25 cellular contexts compared by ENCODE assay signal in genomic region chr3:133361011-133361410, GRCh38. TPM values are rescaled to one million over a fixed set of nuclear protein-coding genes. Genes with fewer than 3 reads are reported as not detected.
A peak's percentile ranks its signal among the peaks of the same experiment; 100 is the strongest.
DNase-seq lines count a peak whose midpoint lies in the region; FAIRE-seq and TF ChIP-seq lines count a peak whose summit lies in the region.
"Had no signal": no experiment of that assay in that cellular context is flagged by ENCODE, and none has a peak within 500 bp of the region (broad histone marks: within the 10 kb centered on the region; RNA-seq: fewer than 3 reads in every experiment).

No MANE protein-coding gene starts in this region.

- no peak overlapping the region for H3K23ac ChIP-seq in trophoblast cell (ENCODE audit: low read length)

- no peak overlapping the region for H2BK5ac ChIP-seq in trophoblast cell (ENCODE audit: low read depth, low read length, poor library complexity)

- H2AFZ ChIP-seq in trophoblast cell (ENCODE audit: insufficient read depth, low read length, poor library complexity): no peak overlapping the region
- H2AFZ ChIP-seq: GM23248 had no signal

- no peak overlapping the region for H3K27ac ChIP-seq in trophoblast cell (ENCODE audit: low read depth, low read length)
- H3K27ac ChIP-seq: 22Rv1, BLaER1, C4-2B, GM23248 had no signal

- in situ Hi-C loops in HAP-1 (cut with MboI; ENCODE audit: low sequenced_read_pairs): no loop called here

- H3K36me3 Mint-ChIP-seq in activated CD4-positive, alpha-beta T cell treated with anti-CD3 and anti-CD28 coated beads, Interleukin-2, amount 10 ng/mL, durations not matched to agents 24 days and 14 days (ENCODE audit: low read depth): no peaks in the 10 kb centered on the region
- no peaks in the 10 kb centered on the region for H3K36me3 Mint-ChIP-seq in activated T-helper 2 cell treated with anti-CD3 and anti-CD28 coated beads, Interferon-gamma antibody, Interleukin-2, Interleukin-4, amounts not matched to agents 10 μg/mL and 5 μg/mL and 100 μg/mL, durations not matched to agents 14 hours and 24 hours and 36 hours (ENCODE audit: low read depth)
- H3K36me3 Mint-ChIP-seq: CD4-positive, CD25-positive, alpha-beta regulatory T cell had no signal

- H3K79me1 ChIP-seq in trophoblast cell (ENCODE audit: low read length): no peaks in the 10 kb centered on the region

- no peak for FAIRE-seq in bronchial epithelial cell (lab: Jason Lieb, UNC)
- FAIRE-seq: A204.1, GM12878, GM19239, H1 had no signal

- no peaks in the 10 kb centered on the region for H3K79me2 ChIP-seq in trophoblast cell (ENCODE audit: control insufficient read depth, insufficient read depth, low read length, poor library complexity)

- H3K4me3 ChIP-seq in bronchial epithelial cell (ENCODE audit: low read depth, low read length) (no peak overlapping the region), trophoblast cell (ENCODE audit: low read depth, low read length) (no peak overlapping the region), HAP-1 (no peak overlapping the region)
- H3K4me3 ChIP-seq: BLaER1, GM12878, GM23248 had no signal

- H3K14ac ChIP-seq in trophoblast cell (ENCODE audit: low read length): no peak overlapping the region

- intact Hi-C loops in activated CD4-positive, alpha-beta T cell treated with anti-CD3 and anti-CD28 coated beads, Interleukin-2, amount 10 ng/mL, durations not matched to agents 24 days and 14 days (cut with micrococcal nuclease): no loop called here
- intact Hi-C loops in activated T-helper 2 cell treated with anti-CD3 and anti-CD28 coated beads, Interferon-gamma antibody, Interleukin-2, Interleukin-4, amounts not matched to agents 10 μg/mL and 5 μg/mL and 100 μg/mL, durations not matched to agents 14 hours and 24 hours and 36 hours (cut with micrococcal nuclease): no loop called here

- TF ChIP-seq CTCF in bronchial epithelial cell (IDR thresholded peaks at IDR 0.05; ENCODE audit: insufficient read depth, low read length, severe bottlenecking): no peak

- peaks cover 12% of the 10 kb centered on the region for H3K27me3 Mint-ChIP-seq in activated CD4-positive, alpha-beta T cell treated with anti-CD3 and anti-CD28 coated beads, Interleukin-2, amount 10 ng/mL, durations not matched to agents 24 days and 14 days
- H3K27me3 Mint-ChIP-seq in activated T-helper 2 cell treated with anti-CD3 and anti-CD28 coated beads, Interferon-gamma antibody, Interleukin-2, Interleukin-4, amounts not matched to agents 10 μg/mL and 5 μg/mL and 100 μg/mL, durations not matched to agents 14 hours and 24 hours and 36 hours (ENCODE audit: low read depth): peaks cover 13% of the 10 kb centered on the region
- H3K27me3 Mint-ChIP-seq: CD4-positive, CD25-positive, alpha-beta regulatory T cell had no signal

- H4K8ac ChIP-seq in trophoblast cell (ENCODE audit: low read depth, low read length): no peak overlapping the region

- no CpG with 5 or more reads among the region's 2 CpGs for WGBS in trophoblast cell (ENCODE audit: extremely low coverage, insufficient coverage, insufficient read length)

- H3K9ac ChIP-seq in trophoblast cell (ENCODE audit: low read length): no peak overlapping the region
- H3K9ac ChIP-seq: BLaER1, GM23248 had no signal

- H3K27me3 ChIP-seq in bronchial epithelial cell (ENCODE audit: control insufficient read depth, insufficient read depth, low read length) (no peaks in the 10 kb centered on the region), trophoblast cell (ENCODE audit: insufficient read depth, low read length) (no peaks in the 10 kb centered on the region), HAP-1 (ENCODE audit: low read depth) (peaks cover 3% of the 10 kb centered on the region)
- H3K27me3 ChIP-seq: BLaER1 had no signal

- H2AK5ac ChIP-seq in trophoblast cell (ENCODE audit: low read length): no peak overlapping the region

- H3K4me2 ChIP-seq in trophoblast cell (ENCODE audit: low read length): no peak overlapping the region
- H3K4me2 ChIP-seq: BLaER1 had no signal

- H4K91ac ChIP-seq in trophoblast cell (ENCODE audit: low read depth, low read length): no peak overlapping the region

- H3K27ac Mint-ChIP-seq in activated CD4-positive, alpha-beta T cell treated with anti-CD3 and anti-CD28 coated beads, Interleukin-2, amount 10 ng/mL, durations not matched to agents 24 days and 14 days: no peak overlapping the region
- H3K27ac Mint-ChIP-seq in activated T-helper 2 cell treated with anti-CD3 and anti-CD28 coated beads, Interferon-gamma antibody, Interleukin-2, Interleukin-4, amounts not matched to agents 10 μg/mL and 5 μg/mL and 100 μg/mL, durations not matched to agents 14 hours and 24 hours and 36 hours: no peak overlapping the region
- H3K27ac Mint-ChIP-seq: B cell; CD4-positive, CD25-positive, alpha-beta regulatory T cell; CD8-positive, alpha-beta T cell had no signal

- no peak overlapping the region for H2BK120ac ChIP-seq in trophoblast cell (ENCODE audit: insufficient read depth, low read length, poor library complexity)

- no peak overlapping the region for H3K4ac ChIP-seq in trophoblast cell (ENCODE audit: low read depth, low read length)

- H2BK12ac ChIP-seq in trophoblast cell (ENCODE audit: low read length): no peak overlapping the region

- H3K9me3 ChIP-seq in trophoblast cell (ENCODE audit: insufficient read depth, low read depth, low read length) (no peaks in the 10 kb centered on the region), HAP-1 (0 out of 2 replicates have a peak, but pooled peaks cover 2% of the 10 kb centered on the region)

- H3K36me3 ChIP-seq in bronchial epithelial cell (ENCODE audit: control insufficient read depth, insufficient read depth, low read length): no peaks in the 10 kb centered on the region
- H3K36me3 ChIP-seq in trophoblast cell (ENCODE audit: control insufficient read depth in 1 of 2, insufficient read depth in 2 of 2, low read length in 2 of 2): no peaks in the 10 kb centered on the region
- no peaks in the 10 kb centered on the region for H3K36me3 ChIP-seq in HAP-1 (replicated peaks)
- H3K36me3 ChIP-seq: BLaER1 had no signal

- H3K4me3 Mint-ChIP-seq in activated CD4-positive, alpha-beta T cell treated with anti-CD3 and anti-CD28 coated beads, Interleukin-2, amount 10 ng/mL, durations not matched to agents 24 days and 14 days: no peak overlapping the region
- no peak overlapping the region for H3K4me3 Mint-ChIP-seq in activated T-helper 2 cell treated with anti-CD3 and anti-CD28 coated beads, Interferon-gamma antibody, Interleukin-2, Interleukin-4, amounts not matched to agents 10 μg/mL and 5 μg/mL and 100 μg/mL, durations not matched to agents 14 hours and 24 hours and 36 hours (ENCODE audit: low read depth)
- H3K4me3 Mint-ChIP-seq: B cell; CD4-positive, CD25-positive, alpha-beta regulatory T cell; CD8-positive, alpha-beta T cell had no signal

- H3K18ac ChIP-seq in trophoblast cell (ENCODE audit: low read length): no peak overlapping the region

- H4K12ac ChIP-seq in trophoblast cell (ENCODE audit: low read depth, low read length): no peak overlapping the region

- H3K4me1 ChIP-seq in trophoblast cell (ENCODE audit: control insufficient read depth in 1 of 2, insufficient read depth in 2 of 2, low read length in 2 of 2): peaks cover 3 to 4% of the 10 kb centered on the region in 2 experiments
- no peaks in the 10 kb centered on the region for H3K4me1 ChIP-seq in HAP-1
- H3K4me1 ChIP-seq: BLaER1, Caco-2 had no signal

- H3K4me1 Mint-ChIP-seq in activated CD4-positive, alpha-beta T cell treated with anti-CD3 and anti-CD28 coated beads, Interleukin-2, amount 10 ng/mL, durations not matched to agents 24 days and 14 days: no peaks in the 10 kb centered on the region
- H3K4me1 Mint-ChIP-seq in activated T-helper 2 cell treated with anti-CD3 and anti-CD28 coated beads, Interferon-gamma antibody, Interleukin-2, Interleukin-4, amounts not matched to agents 10 μg/mL and 5 μg/mL and 100 μg/mL, durations not matched to agents 14 hours and 24 hours and 36 hours (ENCODE audit: low read depth): peaks cover 8% of the 10 kb centered on the region
- H3K4me1 Mint-ChIP-seq: B cell had no signal

- DNase-seq in activated CD4-positive, alpha-beta T cell treated with anti-CD3 and anti-CD28 coated beads, Interleukin-2, amount 10 ng/mL, durations not matched to agents 24 days and 14 days: peak; percentile 17
- DNase-seq in activated CD4-positive, alpha-beta T cell treated with anti-CD3 and anti-CD28 coated beads for 1 hour: no peak
- DNase-seq in NCI-H526 treated with DMSO at 0.1 percent for 48 hours (lab: John Stamatoyannopoulos, UW): peak; percentile 43
- peak; percentile 66 for DNase-seq in bronchial epithelial cell (ENCODE audit: low read depth)
- peak; percentile 91 to 94 for DNase-seq in trophoblast cell
- no peak for DNase-seq in glomerular visceral epithelial cell (ENCODE audit: extremely low spot score)
- DNase-seq in activated T-helper 2 cell treated with anti-CD3 and anti-CD28 coated beads, Interferon-gamma antibody, Interleukin-2, Interleukin-4, amounts not matched to agents 10 μg/mL and 5 μg/mL and 100 μg/mL, durations not matched to agents 14 hours and 24 hours and 36 hours (ENCODE audit: low spot score): no peak
- DNase-seq in HAP-1 (ENCODE audit: low spot score in 2 of 2): no peak
- DNase-seq: Caco-2; CD4-positive, CD25-positive, alpha-beta regulatory T cell; CD8-positive, alpha-beta T cell; DMS79; EL; GDM1; GM23248; H7 had no signal

- peaks cover 8% of the 10 kb centered on the region for H3K9me3 Mint-ChIP-seq in activated CD4-positive, alpha-beta T cell treated with anti-CD3 and anti-CD28 coated beads, Interleukin-2, amount 10 ng/mL, durations not matched to agents 24 days and 14 days
- H3K9me3 Mint-ChIP-seq in activated T-helper 2 cell treated with anti-CD3 and anti-CD28 coated beads, Interferon-gamma antibody, Interleukin-2, Interleukin-4, amounts not matched to agents 10 μg/mL and 5 μg/mL and 100 μg/mL, durations not matched to agents 14 hours and 24 hours and 36 hours: peaks cover 5% of the 10 kb centered on the region

RNA-seq across cellular contexts. Expression of gene BFSP2, which starts 38.8 kb away (rescaled TPM):
- not detected in 2 replicates for total RNA-seq in activated CD4-positive, alpha-beta T cell treated with anti-CD3 and anti-CD28 coated beads, Interleukin-2, amount 10 ng/mL, durations not matched to agents 24 days and 14 days
- not detected in 2 replicates for total RNA-seq in bronchial epithelial cell
- polyA plus RNA-seq in trophoblast cell (2013): not detected in 2 replicates
- not detected in 2 replicates for total RNA-seq in activated T-helper 2 cell treated with anti-CD3 and anti-CD28 coated beads, Interferon-gamma antibody, Interleukin-2, Interleukin-4, amounts not matched to agents 10 μg/mL and 5 μg/mL and 100 μg/mL, durations not matched to agents 14 hours and 24 hours and 36 hours
- total RNA-seq: Caco-2; CD8-positive, alpha-beta T cell; GM23248; H1; H7 had no signal
- polyA plus RNA-seq: AG04450, GM23248, H1 had no signal

Comparison
In these comparisons a context has a peak if more than half of its experiments do, and no peak if none do; other contexts are left out.
1. DNase-seq: peak in activated CD4-positive, alpha-beta T cell treated with anti-CD3 and anti-CD28 coated beads, Interleukin-2, amount 10 ng/mL, durations not matched to agents 24 days and 14 days (single experiment), NCI-H526 treated with DMSO at 0.1 percent for 48 hours (single experiment), bronchial epithelial cell (single experiment) and trophoblast cell (2 of 2); none in activated CD4-positive, alpha-beta T cell treated with anti-CD3 and anti-CD28 coated beads for 1 hour (single experiment), glomerular visceral epithelial cell (single experiment), activated T-helper 2 cell treated with anti-CD3 and anti-CD28 coated beads, Interferon-gamma antibody, Interleukin-2, Interleukin-4, amounts not matched to agents 10 μg/mL and 5 μg/mL and 100 μg/mL, durations not matched to agents 14 hours and 24 hours and 36 hours (single experiment) and HAP-1 (0 of 2).